ENCODE assay signal across 8 cellular contexts in the genomic region with DNA sequence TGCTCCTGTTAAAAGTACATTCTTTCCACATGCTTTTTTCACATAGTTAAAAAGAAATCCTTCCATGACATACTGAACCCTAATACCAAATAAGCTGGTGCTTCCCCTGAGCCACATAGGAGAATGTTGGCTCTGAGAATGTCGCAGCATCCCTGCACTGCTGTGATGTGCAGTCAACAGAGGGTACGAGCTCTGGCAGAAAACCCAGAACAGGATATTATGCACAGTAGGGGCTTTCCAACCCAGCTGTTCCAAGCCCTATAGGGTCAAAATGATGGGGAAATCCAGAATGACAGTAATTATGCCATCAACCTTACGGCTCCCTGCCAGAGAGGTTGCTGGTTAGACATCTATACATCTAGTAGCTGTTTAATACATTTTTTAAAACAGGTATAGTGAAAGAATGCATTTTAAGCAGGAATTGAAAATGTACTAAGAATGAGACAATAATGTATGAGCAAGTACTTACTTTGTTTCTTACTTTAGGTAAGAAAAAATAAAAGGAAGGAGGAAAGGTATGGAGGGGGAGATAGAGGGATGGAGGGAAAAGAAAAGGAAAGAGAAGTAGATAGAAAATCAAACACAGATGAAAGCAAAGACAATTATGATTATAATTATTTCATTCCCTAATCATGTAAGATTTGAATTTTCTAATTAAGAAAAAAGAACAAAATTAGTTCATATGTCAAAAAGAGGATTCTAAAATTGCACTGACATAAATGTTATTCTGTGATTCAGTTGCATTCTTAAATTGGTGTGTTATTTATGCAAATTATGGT.
DNase-seq lines count a peak whose midpoint lies in the region; ATAC-seq, FAIRE-seq and TF ChIP-seq lines count a peak whose summit lies in the region.

No MANE protein-coding gene starts in this region.

- H3K27me3 ChIP-seq in pancreas = no peaks in the 10 kb centered on the region
- H3K27me3 ChIP-seq in tibial nerve = no peaks in the 10 kb centered on the region

- H3K4me1 ChIP-seq in pancreas = peaks cover 6 to 15% (median 6%) of the 10 kb centered on the region in 3 donors
- peaks cover 0 to 8% (median 2%) of the 10 kb centered on the region in 4 donors for H3K4me1 ChIP-seq in tibial nerve

- CTCF ChIA-PET in activated CD8-positive, alpha-beta memory T cell treated with anti-CD3 and anti-CD28 coated beads, Interleukin-2, amount 10 ng/mL, durations not matched to agents 7 days and 5 days (lab: Charles Lee) = interaction anchor here (1.2 to 2.2 kb wide), 5 partner anchors 10 to 149 kb away, joined by 3 to 7 read pairs (median 4); no protein-coding TSS in a partner anchor

- H3K9me3 ChIP-seq in pancreas (no peaks in the 10 kb centered on the region), tibial nerve (no peaks in the 10 kb centered on the region)

- no peak for TF ChIP-seq EP300 in tibial nerve (IDR thresholded peaks at IDR 0.05)

- H3K36me3 ChIP-seq in pancreas (peaks cover 0 to 19% (median 0%) of the 10 kb centered on the region in 3 donors), tibial nerve (no peaks in the 10 kb centered on the region)

- no peak overlapping the region for H3K4me3 ChIP-seq in pancreas
- no peak overlapping the region for H3K4me3 ChIP-seq in tibial nerve

- FAIRE-seq in pancreas (lab: Jason Lieb, UNC) = no peak

- 78 to 88% methylated on average over 3 of the region's 3 CpGs for WGBS in pancreas, 2 donors
- 66 to 77% methylated on average over 3 of the region's 3 CpGs for WGBS in tibial nerve, 2 donors

- peak; percentile 62 for DNase-seq in activated CD8-positive, alpha-beta memory T cell treated with anti-CD3 and anti-CD28 coated beads, Interleukin-2, amount 10 ng/mL, durations not matched to agents 7 days and 5 days
- DNase-seq in stimulated activated CD4-positive, alpha-beta T cell treated with anti-CD3 and anti-CD28 coated beads, Interleukin-4, amount 100 ng/mL, for 1 hour = peak; percentile 42
- DNase-seq in pancreas = no peak
- no peak for DNase-seq in HuH-7 (ENCODE audit: low spot score)
- DNase-seq in NCI-H446 treated with DMSO at 0.1 percent for 48 hours (lab: John Stamatoyannopoulos, UW) = no peak
- no peak for DNase-seq in tibial nerve (ENCODE audit: low spot score in 2 of 2)

- H3K4me1 Mint-ChIP-seq in activated CD8-positive, alpha-beta memory T cell treated with anti-CD3 and anti-CD28 coated beads, Interleukin-2, amount 10 ng/mL, durations not matched to agents 7 days and 5 days = peaks cover 50% of the 10 kb centered on the region

- H3K27ac Mint-ChIP-seq in activated CD8-positive, alpha-beta memory T cell treated with anti-CD3 and anti-CD28 coated beads, Interleukin-2, amount 10 ng/mL, durations not matched to agents 7 days and 5 days = peak overlapping the region; percentile 84

- H3K27me3 Mint-ChIP-seq in activated CD8-positive, alpha-beta memory T cell treated with anti-CD3 and anti-CD28 coated beads, Interleukin-2, amount 10 ng/mL, durations not matched to agents 7 days and 5 days = peaks cover 6% of the 10 kb centered on the region

- TF ChIP-seq CTCF in pancreas (IDR thresholded peaks at IDR 0.05) (no peak), tibial nerve (IDR thresholded peaks at IDR 0.05) (no peak)

- H3K36me3 Mint-ChIP-seq in activated CD8-positive, alpha-beta memory T cell treated with anti-CD3 and anti-CD28 coated beads, Interleukin-2, amount 10 ng/mL, durations not matched to agents 7 days and 5 days = peaks cover 6% of the 10 kb centered on the region

- TF ChIP-seq POLR2A in tibial nerve (IDR thresholded peaks at IDR 0.05) = no peak

- intact Hi-C loops in pancreas (cut with DNase I) = no loop called here

- H3K4me3 Mint-ChIP-seq in activated CD8-positive, alpha-beta memory T cell treated with anti-CD3 and anti-CD28 coated beads, Interleukin-2, amount 10 ng/mL, durations not matched to agents 7 days and 5 days = peak overlapping the region; percentile 31

- H3K27ac ChIP-seq in pancreas = peak overlapping the region in 1 of 4 donors; percentile 24
- no peak overlapping the region for H3K27ac ChIP-seq in tibial nerve

- peak; percentile 38 for ATAC-seq in GM19324 (IDR thresholded peaks at IDR 0.05; ENCODE audit: low FRiP score, unreplicated experiment)
- ATAC-seq in HG03135 (IDR thresholded peaks at IDR 0.05; ENCODE audit: unreplicated experiment) = peak; percentile 50
- peak; percentile 59 for ATAC-seq in activated CD8-positive, alpha-beta memory T cell treated with anti-CD3 and anti-CD28 coated beads, Interleukin-2, amount 10 ng/mL, durations not matched to agents 7 days and 5 days
- no peak for ATAC-seq in pancreas

- H3K9me3 Mint-ChIP-seq in activated CD8-positive, alpha-beta memory T cell treated with anti-CD3 and anti-CD28 coated beads, Interleukin-2, amount 10 ng/mL, durations not matched to agents 7 days and 5 days (ENCODE audit: low read depth) = no peaks in the 10 kb centered on the region

Comparison
In these comparisons a context has a peak if more than half of its experiments do, and no peak if none do; other contexts are left out.
1. ATAC-seq: peak in GM19324 (single experiment), HG03135 (single experiment) and activated CD8-positive, alpha-beta memory T cell treated with anti-CD3 and anti-CD28 coated beads, Interleukin-2, amount 10 ng/mL, durations not matched to agents 7 days and 5 days (single experiment); none in pancreas (0 of 4).
2. DNase-seq: peak in activated CD8-positive, alpha-beta memory T cell treated with anti-CD3 and anti-CD28 coated beads, Interleukin-2, amount 10 ng/mL, durations not matched to agents 7 days and 5 days (single experiment) and stimulated activated CD4-positive, alpha-beta T cell treated with anti-CD3 and anti-CD28 coated beads, Interleukin-4, amount 100 ng/mL, for 1 hour (single experiment); none in pancreas (0 of 6), HuH-7 (single experiment), NCI-H446 treated with DMSO at 0.1 percent for 48 hours (single experiment) and tibial nerve (0 of 2).